1 cellular context compared by ENCODE assay signal in genomic region chr6:37139223-37139962, GRCh38.
TF ChIP-seq lines count a peak whose summit lies in the region.

No MANE protein-coding gene starts in this region.

TF ChIP-seq in HepG2, 621 proteins besides CTCF, POLR2A, EP300 and RAD21:
- TF ChIP-seq KLF6 (CRISPR knock-in tag; IDR thresholded peaks at IDR 0.05): no peak
- TF ChIP-seq ZNF564 (CRISPR knock-in tag; IDR thresholded peaks at IDR 0.05): no peak
- TF ChIP-seq ZSCAN21 (CRISPR knock-in tag; IDR thresholded peaks at IDR 0.05; ENCODE audit: borderline replicate concordance): no peak
- no peak for TF ChIP-seq ATF7 (IDR thresholded peaks at IDR 0.05)
- no peak for TF ChIP-seq ATF7 (CRISPR knock-in tag; IDR thresholded peaks at IDR 0.05)
- no peak for TF ChIP-seq ZNF607 (CRISPR knock-in tag; IDR thresholded peaks at IDR 0.05; ENCODE audit: borderline replicate concordance)
- TF ChIP-seq ZNF160 (CRISPR knock-in tag; IDR thresholded peaks at IDR 0.05): no peak
- no peak for TF ChIP-seq ZFP41 (CRISPR knock-in tag; IDR thresholded peaks at IDR 0.05; ENCODE audit: borderline replicate concordance)
- no peak for TF ChIP-seq ZNF75D (CRISPR knock-in tag; IDR thresholded peaks at IDR 0.05; ENCODE audit: borderline replicate concordance)
- no peak for TF ChIP-seq RAD51 (IDR thresholded peaks at IDR 0.05; ENCODE audit: borderline replicate concordance)
- no peak for TF ChIP-seq NR2F2 (IDR thresholded peaks at IDR 0.05; ENCODE audit: borderline replicate concordance, low read depth)
- no peak for TF ChIP-seq ZBED4 (CRISPR knock-in tag; IDR thresholded peaks at IDR 0.05; ENCODE audit: borderline replicate concordance)
- no peak for TF ChIP-seq SP140L (CRISPR knock-in tag; IDR thresholded peaks at IDR 0.05; ENCODE audit: borderline replicate concordance)
- TF ChIP-seq ZNF569 (CRISPR knock-in tag; IDR thresholded peaks at IDR 0.05; ENCODE audit: borderline replicate concordance): no peak
- TF ChIP-seq ZNF121 (CRISPR knock-in tag; IDR thresholded peaks at IDR 0.05): no peak
- no peak for TF ChIP-seq SMYD3 (CRISPR knock-in tag; IDR thresholded peaks at IDR 0.05)
- no peak for TF ChIP-seq PLRG1 (conservative IDR thresholded peaks at IDR 0.05)
- TF ChIP-seq ZFP1 (CRISPR knock-in tag; IDR thresholded peaks at IDR 0.05): no peak
- TF ChIP-seq SRSF1 (optimal IDR thresholded peaks at IDR 0.05; ENCODE audit: low read depth, low read length): no peak
- no peak for TF ChIP-seq REXO4 (CRISPR knock-in tag; IDR thresholded peaks at IDR 0.05; ENCODE audit: borderline replicate concordance)
- no peak for TF ChIP-seq CCAR2 (optimal IDR thresholded peaks at IDR 0.05; ENCODE audit: low read depth, low read length)
